ENCODE assay signal across 26 cellular contexts in genomic region chr16:59658572-59658971, GRCh38.
DNase-seq lines count a peak whose midpoint lies in the region; ATAC-seq, FAIRE-seq and TF ChIP-seq lines count a peak whose summit lies in the region.
"Had no signal": no experiment of that assay in that cellular context is flagged by ENCODE, and none has a peak within 500 bp of the region (broad histone marks: within the 10 kb centered on the region; RNA-seq: fewer than 3 reads in every experiment).

No MANE protein-coding gene starts in this region.

- no peak for FAIRE-seq in HepG2 (lab: Jason Lieb, UNC)
- FAIRE-seq in astrocyte (lab: Jason Lieb, UNC), result peak; percentile 37
- FAIRE-seq in endothelial cell of umbilical vein (lab: Jason Lieb, UNC), result peak; percentile 24
- FAIRE-seq: G401.6, GM12891, GM19239 had no signal

- H3K9ac ChIP-seq in HepG2 (ENCODE audit: insufficient read depth, low read depth, low read length), result no peak overlapping the region
- H3K9ac ChIP-seq in astrocyte (ENCODE audit: low read length), result no peak overlapping the region
- H3K9ac ChIP-seq in endothelial cell of umbilical vein (replicated peaks; ENCODE audit: extremely low read depth, insufficient read depth, low read length), result no peak overlapping the region
- H3K9ac ChIP-seq: BLaER1 had no signal

- CTCF ChIA-PET in HepG2 (lab: Yijun Ruan, JAX; ENCODE audit: low intra/inter-chr PET ratio, low total read pairs), result no interaction called here
- CTCF ChIA-PET in endothelial cell of umbilical vein (lab: Charles Lee), result no interaction called here

- H3K79me2 ChIP-seq in HepG2 (ENCODE audit: insufficient read depth, low read length), result no peaks in the 10 kb centered on the region
- no peaks in the 10 kb centered on the region for H3K79me2 ChIP-seq in astrocyte (ENCODE audit: insufficient read depth, low read length)
- no peaks in the 10 kb centered on the region for H3K79me2 ChIP-seq in endothelial cell of umbilical vein (ENCODE audit: control insufficient read depth, insufficient read depth, low read length)

- H3K27me3 Mint-ChIP-seq in astrocyte (ENCODE audit: low read depth, unreplicated experiment), result no peaks in the 10 kb centered on the region
- no peaks in the 10 kb centered on the region for H3K27me3 Mint-ChIP-seq in activated T-cell treated with anti-CD3 and anti-CD28 coated beads, Interleukin-2, amount 50 U/mL, for 72 hours (ENCODE audit: low read depth)
- H3K27me3 Mint-ChIP-seq: CD4-positive, alpha-beta memory T cell; CD4-positive, CD25-positive, alpha-beta regulatory T cell; CD8-positive, alpha-beta memory T cell had no signal

- no peak for TF ChIP-seq EP300 in HepG2 (IDR thresholded peaks at IDR 0.05; ENCODE audit: low read depth in 2 of 2, low read length in 2 of 2)
- no peak for TF ChIP-seq EP300 in HepG2 (CRISPR knock-in tag; IDR thresholded peaks at IDR 0.05; ENCODE audit: borderline replicate concordance)

- H3K4me2 ChIP-seq in HepG2 (ENCODE audit: low read depth, low read length), result no peak overlapping the region
- no peak overlapping the region for H3K4me2 ChIP-seq in astrocyte (ENCODE audit: low read length)
- no peak overlapping the region for H3K4me2 ChIP-seq in endothelial cell of umbilical vein (ENCODE audit: insufficient read depth, low read length)
- H3K4me2 ChIP-seq: BLaER1 had no signal

- no peak overlapping the region for H3K4me3 Mint-ChIP-seq in astrocyte (ENCODE audit: unreplicated experiment)
- no peak overlapping the region for H3K4me3 Mint-ChIP-seq in activated T-cell treated with anti-CD3 and anti-CD28 coated beads, Interleukin-2, amount 50 U/mL, for 72 hours
- H3K4me3 Mint-ChIP-seq: CD14-positive monocyte; CD4-positive, alpha-beta memory T cell; CD4-positive, CD25-positive, alpha-beta regulatory T cell; CD8-positive, alpha-beta memory T cell had no signal

- DNase-seq in HepG2 (ENCODE audit: low spot score) (no peak), right lobe of liver (no peak), astrocyte (ENCODE audit: low read depth) (no peak), endothelial cell of umbilical vein (ENCODE audit: low read depth, low spot score) (no peak), G401 (ENCODE audit: low spot score) (no peak)
- no peak for DNase-seq in activated T-cell treated with anti-CD3 and anti-CD28 coated beads, Interleukin-2, amount 50 U/mL, for 72 hours
- DNase-seq: ACHN; BE2C; C1 segment of cervical spinal cord; CD4-positive, alpha-beta memory T cell; CD4-positive, CD25-positive, alpha-beta regulatory T cell; CD8-positive, alpha-beta memory T cell; COR-L47; DMS 273 treated with DMSO at 0.1 percent for 48 hours; DMS153; DMS53; DMS79; DND-41; EL; GF-D8 had no signal

- H2AFZ ChIP-seq in HepG2 (ENCODE audit: low read length) (no peak overlapping the region), astrocyte (ENCODE audit: low read depth, low read length) (no peak overlapping the region), endothelial cell of umbilical vein (ENCODE audit: low read depth, low read length) (no peak overlapping the region)

- H3K27ac Mint-ChIP-seq in astrocyte (ENCODE audit: unreplicated experiment), result no peak overlapping the region
- H3K27ac Mint-ChIP-seq in activated T-cell treated with anti-CD3 and anti-CD28 coated beads, Interleukin-2, amount 50 U/mL, for 72 hours, result no peak overlapping the region
- H3K27ac Mint-ChIP-seq: CD14-positive monocyte; CD4-positive, alpha-beta memory T cell; CD4-positive, CD25-positive, alpha-beta regulatory T cell; CD8-positive, alpha-beta memory T cell had no signal

- TF ChIP-seq POLR2A in HepG2 (IDR thresholded peaks at IDR 0.05; ENCODE audit: insufficient read depth in 1 of 2, low read depth in 2 of 2, low read length in 2 of 2) (no peak), right lobe of liver (IDR thresholded peaks at IDR 0.05) (no peak), endothelial cell of umbilical vein (IDR thresholded peaks at IDR 0.05; ENCODE audit: low read depth, low read length) (no peak)

- H3K27ac ChIP-seq in HepG2 (ENCODE audit: extremely low read length, insufficient read depth, low read length), result no peak overlapping the region
- no peak overlapping the region for H3K27ac ChIP-seq in right lobe of liver
- no peak overlapping the region for H3K27ac ChIP-seq in astrocyte (ENCODE audit: low read depth, low read length)
- no peak overlapping the region for H3K27ac ChIP-seq in endothelial cell of umbilical vein (ENCODE audit: insufficient read depth, low read depth, low read length)
- H3K27ac ChIP-seq: 22Rv1, BLaER1 had no signal

- no peaks in the 10 kb centered on the region for H3K9me3 Mint-ChIP-seq in astrocyte (ENCODE audit: unreplicated experiment)
- peaks cover 1 to 12% of the 10 kb centered on the region in 2 donors for H3K9me3 Mint-ChIP-seq in activated T-cell treated with anti-CD3 and anti-CD28 coated beads, Interleukin-2, amount 50 U/mL, for 72 hours

- no peak for TF ChIP-seq CTCF in HepG2 (CRISPR knock-in tag; IDR thresholded peaks at IDR 0.05)
- no peak for TF ChIP-seq CTCF in right lobe of liver (IDR thresholded peaks at IDR 0.05)
- TF ChIP-seq CTCF in astrocyte (IDR thresholded peaks at IDR 0.05; ENCODE audit: insufficient read depth, low read depth, low read length), result no peak
- TF ChIP-seq CTCF in endothelial cell of umbilical vein (IDR thresholded peaks at IDR 0.05; ENCODE audit: extremely low read depth in 1 of 2, insufficient read depth in 1 of 2, low read depth in 1 of 2, low read length in 2 of 2), result no peak

- H3K4me1 Mint-ChIP-seq in astrocyte (ENCODE audit: low read depth, unreplicated experiment), result no peaks in the 10 kb centered on the region
- no peaks in the 10 kb centered on the region for H3K4me1 Mint-ChIP-seq in activated T-cell treated with anti-CD3 and anti-CD28 coated beads, Interleukin-2, amount 50 U/mL, for 72 hours (ENCODE audit: low read depth)
- H3K4me1 Mint-ChIP-seq: CD14-positive monocyte; CD4-positive, alpha-beta memory T cell; CD4-positive, CD25-positive, alpha-beta regulatory T cell; CD8-positive, alpha-beta memory T cell had no signal

- dilution Hi-C loops in endothelial cell of umbilical vein (cut with MboI; ENCODE audit: extremely low pct_ligation_motif_present, low sequenced_read_pairs), result no loop called here

- TF ChIP-seq RAD21 in HepG2 (CRISPR knock-in tag; IDR thresholded peaks at IDR 0.05), result no peak

- H3K27me3 ChIP-seq in HepG2 (ENCODE audit: control insufficient read depth in 1 of 2, insufficient read depth in 2 of 2, low read length in 2 of 2) (no peaks in the 10 kb centered on the region), right lobe of liver (no peaks in the 10 kb centered on the region), astrocyte (ENCODE audit: insufficient read depth, low read length) (no peaks in the 10 kb centered on the region), endothelial cell of umbilical vein (ENCODE audit: control insufficient read depth in 2 of 2, insufficient read depth in 2 of 2, low read length in 2 of 2) (no peaks in the 10 kb centered on the region)
- H3K27me3 ChIP-seq: BE2C, BLaER1 had no signal

- H3K9me1 ChIP-seq in endothelial cell of umbilical vein (replicated peaks; ENCODE audit: control insufficient read depth, extremely low read depth, insufficient read depth, low read length), result no peaks in the 10 kb centered on the region

- H3K4me3 ChIP-seq in HepG2 (replicated peaks in 1 of 3; ENCODE audit: insufficient read depth in 1 of 3, low read depth in 2 of 3, low read length in 3 of 3) (no peak overlapping the region), right lobe of liver (no peak overlapping the region), astrocyte (ENCODE audit: insufficient read depth, low read depth, low read length) (no peak overlapping the region), endothelial cell of umbilical vein (replicated peaks in 1 of 3; ENCODE audit: insufficient read depth in 1 of 3, low read depth in 1 of 3, low read length in 3 of 3) (no peak overlapping the region)
- H3K4me3 ChIP-seq: BLaER1 had no signal

- ATAC-seq in HepG2 (no peak), right lobe of liver (no peak)
- no peak for ATAC-seq in activated T-cell treated with anti-CD3 and anti-CD28 coated beads, Interleukin-2, amount 50 U/mL, for 72 hours (replicated peaks in 1 of 2)

- BruUV-seq in HepG2 (replicated peaks; lab: Mats Ljungman, UMichigan) (no TSS peak), endothelial cell of umbilical vein (replicated peaks; lab: Mats Ljungman, UMichigan) (no TSS peak)

- in situ Hi-C loops in HepG2 (cut with HindIII; ENCODE audit: extremely low pct_ligation_motif_present, low pct_unique_long_range_greater_than_20kb) (no loop called here), G401 (cut with HindIII; ENCODE audit: low sequenced_read_pairs) (no loop called here)

- no peaks in the 10 kb centered on the region for H3K4me1 ChIP-seq in HepG2 (ENCODE audit: insufficient read depth, low read length)
- no peaks in the 10 kb centered on the region for H3K4me1 ChIP-seq in right lobe of liver
- H3K4me1 ChIP-seq in astrocyte (ENCODE audit: insufficient read depth, low read length), result no peaks in the 10 kb centered on the region
- no peaks in the 10 kb centered on the region for H3K4me1 ChIP-seq in endothelial cell of umbilical vein (ENCODE audit: control insufficient read depth, extremely low read depth, insufficient read depth, low read length)
- H3K4me1 ChIP-seq: BE2C, BLaER1 had no signal

- H3K9me3 ChIP-seq in HepG2 (ENCODE audit: low read length) (peaks cover 64% of the 10 kb centered on the region), right lobe of liver (no peaks in the 10 kb centered on the region), astrocyte (ENCODE audit: insufficient read depth, low read depth, low read length) (no peaks in the 10 kb centered on the region), endothelial cell of umbilical vein (replicated peaks; ENCODE audit: control insufficient read depth, insufficient read depth, low read length) (no peaks in the 10 kb centered on the region)
- H3K9me3 ChIP-seq: BE2C, BLaER1 had no signal

- intact Hi-C loops in HepG2 (cut with micrococcal nuclease; ENCODE audit: unreplicated experiment), result no loop called here
- intact Hi-C loops in right lobe of liver (cut with DNase I), result no loop called here
- intact Hi-C loops in endothelial cell of umbilical vein (cut with micrococcal nuclease), result no loop called here

- no peaks in the 10 kb centered on the region for H3K36me3 ChIP-seq in HepG2 (replicated peaks in 1 of 2; ENCODE audit: control insufficient read depth in 1 of 2, insufficient read depth in 2 of 2, low read length in 2 of 2)
- no peaks in the 10 kb centered on the region for H3K36me3 ChIP-seq in right lobe of liver
- H3K36me3 ChIP-seq in astrocyte (ENCODE audit: insufficient read depth, low read length), result no peaks in the 10 kb centered on the region
- H3K36me3 ChIP-seq in endothelial cell of umbilical vein (ENCODE audit: control insufficient read depth in 2 of 2, extremely low read depth in 1 of 2, insufficient read depth in 2 of 2, low read length in 2 of 2), result no peaks in the 10 kb centered on the region
- H3K36me3 ChIP-seq: BE2C, BLaER1 had no signal

- 30% methylated on average over 3 of the region's 3 CpGs for WGBS in HepG2 (ENCODE audit: low lambda C conversion rate)
- WGBS in right lobe of liver (ENCODE audit: insufficient coverage, low coverage, low lambda C conversion rate, missing lambda C conversion rate), result 52% methylated on average over 3 of the region's 3 CpGs

- no peaks in the 10 kb centered on the region for H4K20me1 ChIP-seq in HepG2 (ENCODE audit: insufficient read depth, low read length)
- no peaks in the 10 kb centered on the region for H4K20me1 ChIP-seq in astrocyte (ENCODE audit: insufficient read depth, low read length)
- no peaks in the 10 kb centered on the region for H4K20me1 ChIP-seq in endothelial cell of umbilical vein (replicated peaks; ENCODE audit: control insufficient read depth, extremely low read depth, insufficient read depth, low read length)
- H4K20me1 ChIP-seq: BLaER1 had no signal

- no peaks in the 10 kb centered on the region for H3K36me3 Mint-ChIP-seq in astrocyte (ENCODE audit: low read depth, unreplicated experiment)
- no peaks in the 10 kb centered on the region for H3K36me3 Mint-ChIP-seq in activated T-cell treated with anti-CD3 and anti-CD28 coated beads, Interleukin-2, amount 50 U/mL, for 72 hours (ENCODE audit: insufficient read depth in 2 of 2)
- H3K36me3 Mint-ChIP-seq: CD14-positive monocyte; CD4-positive, alpha-beta memory T cell; CD4-positive, CD25-positive, alpha-beta regulatory T cell had no signal

- POLR2A ChIA-PET in HepG2 (lab: Yijun Ruan, JAX), result no interaction called here
- POLR2A ChIA-PET in endothelial cell of umbilical vein (lab: Charles Lee), result no interaction called here
